In the genomic region with DNA sequence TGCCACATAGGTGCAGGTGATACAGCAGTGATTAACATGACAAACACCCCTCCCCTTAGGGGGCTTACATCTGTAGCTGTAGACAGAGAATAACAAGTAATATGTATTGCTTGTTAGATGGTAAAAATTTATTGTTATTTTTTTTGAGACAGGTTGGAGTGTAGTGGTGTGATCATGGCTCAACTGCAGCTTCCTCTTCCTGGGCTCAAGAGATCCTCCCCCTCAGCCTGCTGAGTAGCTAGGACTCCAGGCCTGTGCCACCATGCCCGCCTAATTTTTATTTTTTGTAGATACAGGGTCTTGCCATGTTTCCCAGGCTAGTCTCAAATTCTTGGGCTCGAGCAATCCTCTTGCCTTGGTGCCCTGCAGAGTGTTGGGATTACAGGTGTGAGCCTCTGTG, we compare ENCODE assay signal across 1 cellular context.
TF ChIP-seq lines count a peak whose summit lies in the region.

No MANE protein-coding gene starts in this region.

TF ChIP-seq in GM12878, 131 proteins besides CTCF, POLR2A, EP300 and RAD21 (continued from another document):
- TF ChIP-seq, protein P1, sequence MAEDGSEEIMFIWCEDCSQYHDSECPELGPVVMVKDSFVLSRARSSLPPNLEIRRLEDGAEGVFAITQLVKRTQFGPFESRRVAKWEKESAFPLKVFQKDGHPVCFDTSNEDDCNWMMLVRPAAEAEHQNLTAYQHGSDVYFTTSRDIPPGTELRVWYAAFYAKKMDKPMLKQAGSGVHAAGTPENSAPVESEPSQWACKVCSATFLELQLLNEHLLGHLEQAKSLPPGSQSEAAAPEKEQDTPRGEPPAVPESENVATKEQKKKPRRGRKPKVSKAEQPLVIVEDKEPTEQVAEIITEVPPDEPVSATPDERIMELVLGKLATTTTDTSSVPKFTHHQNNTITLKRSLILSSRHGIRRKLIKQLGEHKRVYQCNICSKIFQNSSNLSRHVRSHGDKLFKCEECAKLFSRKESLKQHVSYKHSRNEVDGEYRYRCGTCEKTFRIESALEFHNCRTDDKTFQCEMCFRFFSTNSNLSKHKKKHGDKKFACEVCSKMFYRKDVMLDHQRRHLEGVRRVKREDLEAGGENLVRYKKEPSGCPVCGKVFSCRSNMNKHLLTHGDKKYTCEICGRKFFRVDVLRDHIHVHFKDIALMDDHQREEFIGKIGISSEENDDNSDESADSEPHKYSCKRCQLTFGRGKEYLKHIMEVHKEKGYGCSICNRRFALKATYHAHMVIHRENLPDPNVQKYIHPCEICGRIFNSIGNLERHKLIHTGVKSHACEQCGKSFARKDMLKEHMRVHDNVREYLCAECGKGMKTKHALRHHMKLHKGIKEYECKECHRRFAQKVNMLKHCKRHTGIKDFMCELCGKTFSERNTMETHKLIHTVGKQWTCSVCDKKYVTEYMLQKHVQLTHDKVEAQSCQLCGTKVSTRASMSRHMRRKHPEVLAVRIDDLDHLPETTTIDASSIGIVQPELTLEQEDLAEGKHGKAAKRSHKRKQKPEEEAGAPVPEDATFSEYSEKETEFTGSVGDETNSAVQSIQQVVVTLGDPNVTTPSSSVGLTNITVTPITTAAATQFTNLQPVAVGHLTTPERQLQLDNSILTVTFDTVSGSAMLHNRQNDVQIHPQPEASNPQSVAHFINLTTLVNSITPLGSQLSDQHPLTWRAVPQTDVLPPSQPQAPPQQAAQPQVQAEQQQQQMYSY (CRISPR knock-in tag; IDR thresholded peaks at IDR 0.05): no peak
- TF ChIP-seq DPF2 (IDR thresholded peaks at IDR 0.05): no peak
- TF ChIP-seq, protein P2, sequence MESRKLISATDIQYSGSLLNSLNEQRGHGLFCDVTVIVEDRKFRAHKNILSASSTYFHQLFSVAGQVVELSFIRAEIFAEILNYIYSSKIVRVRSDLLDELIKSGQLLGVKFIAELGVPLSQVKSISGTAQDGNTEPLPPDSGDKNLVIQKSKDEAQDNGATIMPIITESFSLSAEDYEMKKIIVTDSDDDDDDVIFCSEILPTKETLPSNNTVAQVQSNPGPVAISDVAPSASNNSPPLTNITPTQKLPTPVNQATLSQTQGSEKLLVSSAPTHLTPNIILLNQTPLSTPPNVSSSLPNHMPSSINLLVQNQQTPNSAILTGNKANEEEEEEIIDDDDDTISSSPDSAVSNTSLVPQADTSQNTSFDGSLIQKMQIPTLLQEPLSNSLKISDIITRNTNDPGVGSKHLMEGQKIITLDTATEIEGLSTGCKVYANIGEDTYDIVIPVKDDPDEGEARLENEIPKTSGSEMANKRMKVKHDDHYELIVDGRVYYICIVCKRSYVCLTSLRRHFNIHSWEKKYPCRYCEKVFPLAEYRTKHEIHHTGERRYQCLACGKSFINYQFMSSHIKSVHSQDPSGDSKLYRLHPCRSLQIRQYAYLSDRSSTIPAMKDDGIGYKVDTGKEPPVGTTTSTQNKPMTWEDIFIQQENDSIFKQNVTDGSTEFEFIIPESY (IDR thresholded peaks at IDR 0.05): no peak
- no peak for TF ChIP-seq MLLT1 (IDR thresholded peaks at IDR 0.05)
- TF ChIP-seq RELA (IDR thresholded peaks at IDR 0.05; ENCODE audit: borderline replicate concordance, partially characterized antibody): no peak
- no peak for TF ChIP-seq MXI1 (IDR thresholded peaks at IDR 0.05; ENCODE audit: low read depth, low read length)
- no peak for TF ChIP-seq NFYA (IDR thresholded peaks at IDR 0.05; ENCODE audit: borderline replicate concordance, low read depth, low read length)
- TF ChIP-seq, protein P3, sequence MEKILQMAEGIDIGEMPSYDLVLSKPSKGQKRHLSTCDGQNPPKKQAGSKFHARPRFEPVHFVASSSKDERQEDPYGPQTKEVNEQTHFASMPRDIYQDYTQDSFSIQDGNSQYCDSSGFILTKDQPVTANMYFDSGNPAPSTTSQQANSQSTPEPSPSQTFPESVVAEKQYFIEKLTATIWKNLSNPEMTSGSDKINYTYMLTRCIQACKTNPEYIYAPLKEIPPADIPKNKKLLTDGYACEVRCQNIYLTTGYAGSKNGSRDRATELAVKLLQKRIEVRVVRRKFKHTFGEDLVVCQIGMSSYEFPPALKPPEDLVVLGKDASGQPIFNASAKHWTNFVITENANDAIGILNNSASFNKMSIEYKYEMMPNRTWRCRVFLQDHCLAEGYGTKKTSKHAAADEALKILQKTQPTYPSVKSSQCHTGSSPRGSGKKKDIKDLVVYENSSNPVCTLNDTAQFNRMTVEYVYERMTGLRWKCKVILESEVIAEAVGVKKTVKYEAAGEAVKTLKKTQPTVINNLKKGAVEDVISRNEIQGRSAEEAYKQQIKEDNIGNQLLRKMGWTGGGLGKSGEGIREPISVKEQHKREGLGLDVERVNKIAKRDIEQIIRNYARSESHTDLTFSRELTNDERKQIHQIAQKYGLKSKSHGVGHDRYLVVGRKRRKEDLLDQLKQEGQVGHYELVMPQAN (conservative IDR thresholded peaks at IDR 0.05): no peak
- no peak for TF ChIP-seq SIN3A (IDR thresholded peaks at IDR 0.05; ENCODE audit: low read depth, low read length)
- TF ChIP-seq PAX5 (IDR thresholded peaks at IDR 0.05; ENCODE audit: borderline replicate concordance, low read depth, low read length): no peak
- TF ChIP-seq FOS (IDR thresholded peaks at IDR 0.05; ENCODE audit: borderline replicate concordance, extremely low read depth, insufficient read length): no peak
- no peak for TF ChIP-seq CUX1 (IDR thresholded peaks at IDR 0.05; ENCODE audit: insufficient replicate concordance, low read depth, low read length)
- TF ChIP-seq ZNF622 (IDR thresholded peaks at IDR 0.05): no peak
- TF ChIP-seq TBL1XR1 (IDR thresholded peaks at IDR 0.05; ENCODE audit: low read depth, low read length): no peak
- TF ChIP-seq JUNB (IDR thresholded peaks at IDR 0.05): no peak
